Comparison of ENCODE assay signal across 1 cellular context in genomic region chr12:122199484-122200355, GRCh38.
TF ChIP-seq lines count a peak whose summit lies in the region.

No MANE protein-coding gene starts in this region.

TF ChIP-seq in H1, 55 proteins besides CTCF, POLR2A, EP300 and RAD21:
- TF ChIP-seq JUND (IDR thresholded peaks at IDR 0.05; ENCODE audit: low read length) (no peak), ZNF274 (IDR thresholded peaks at IDR 0.05; ENCODE audit: borderline replicate concordance, extremely low read depth, low read length) (no peak), CREB1 (IDR thresholded peaks at IDR 0.05) (no peak), EZH2 (IDR thresholded peaks at IDR 0.05; ENCODE audit: low read depth, low read length, severe bottlenecking) (no peak), KDM1A (IDR thresholded peaks at IDR 0.05; ENCODE audit: borderline replicate concordance, low read length) (no peak), POU5F1 (IDR thresholded peaks at IDR 0.05; ENCODE audit: low read depth, low read length) (no peak), CBX5 (IDR thresholded peaks at IDR 0.05; ENCODE audit: low read depth, low read length) (no peak), FOSL1 (IDR thresholded peaks at IDR 0.05; ENCODE audit: insufficient read depth, low read depth, low read length) (no peak), CHD1 (IDR thresholded peaks at IDR 0.05; ENCODE audit: low read depth, low read length) (no peak), POLR2AphosphoS5 (IDR thresholded peaks at IDR 0.05; ENCODE audit: low read depth, low read length) (no peak), TEAD4 (IDR thresholded peaks at IDR 0.05; ENCODE audit: low read depth, low read length) (no peak)
